Comparison of ENCODE assay signal across 18 cellular contexts in genomic region chr5:65978251-65978650, GRCh38.
"Had no signal": no experiment of that assay in that cellular context is flagged by ENCODE, and none has a peak within 500 bp of the region (broad histone marks: within the 10 kb centered on the region; RNA-seq: fewer than 3 reads in every experiment).

No MANE protein-coding gene starts in this region.

- H3K27me3 ChIP-seq: suprapubic skin, transverse colon, uterus had no signal

- H3K9me3 Mint-ChIP-seq: activated CD4-positive, alpha-beta memory T cell treated with anti-CD3 and anti-CD28 coated beads for 36 hours had no signal

- DNase-seq: activated CD4-positive, alpha-beta memory T cell treated with anti-CD3 and anti-CD28 coated beads for 36 hours; activated CD4-positive, CD25-positive, alpha-beta regulatory T cell treated with anti-CD3 and anti-CD28 coated beads, Interleukin-2, amount 50 U/mL, for 72 hours; activated naive CD4-positive, alpha-beta T cell treated with anti-CD3 and anti-CD28 coated beads, Interleukin-2, amount 10 ng/mL, durations not matched to agents 7 days and 5 days; foreskin fibroblast; hypothalamus; psoas muscle; right cardiac atrium; stimulated activated CD4-positive, alpha-beta T cell treated with anti-CD3 and anti-CD28 coated beads, Interleukin-2, amount 100 ng/mL, for 24 hours; stimulated activated naive CD8-positive, alpha-beta T cell treated with anti-CD3 and anti-CD28 coated beads, Interleukin-15, amount 100 ng/mL, for 72 hours; transverse colon; uterus had no signal

- H3K4me1 ChIP-seq: suprapubic skin, transverse colon, uterus had no signal

- ATAC-seq: psoas muscle; right cardiac atrium; stimulated activated naive CD8-positive, alpha-beta T cell treated with anti-CD3 and anti-CD28 coated beads, Interleukin-15, amount 100 ng/mL, for 72 hours had no signal

- H3K27ac Mint-ChIP-seq: activated CD4-positive, alpha-beta memory T cell treated with anti-CD3 and anti-CD28 coated beads for 36 hours; activated naive CD4-positive, alpha-beta T cell treated with anti-CD3 and anti-CD28 coated beads, Interleukin-2, amount 10 ng/mL, durations not matched to agents 7 days and 5 days; activated T-helper 2 cell treated with anti-CD3 and anti-CD28 coated beads, Interferon-gamma antibody, Interleukin-2, Interleukin-4, amounts not matched to agents 10 μg/mL and 5 μg/mL and 100 μg/mL, durations not matched to agents 14 hours and 24 hours and 36 hours; mesothelial cell of epicardium; stimulated activated naive CD8-positive, alpha-beta T cell treated with anti-CD3 and anti-CD28 coated beads, Interleukin-15, amount 100 ng/mL, for 72 hours; T-helper 1 cell treated with Interleukin-12 subunit alpha and Interleukin-12 subunit beta and Interleukin-4 antibody, amounts not matched to agents 30 μg/mL and 1 μg/mL, for 36 hours had no signal

- H3K36me3 ChIP-seq: suprapubic skin, transverse colon, uterus had no signal

- H3K4me3 ChIP-seq: lung, psoas muscle, suprapubic skin, transverse colon, uterus had no signal

- H3K9me3 ChIP-seq: psoas muscle, suprapubic skin, transverse colon, uterus had no signal

- H3K4me3 Mint-ChIP-seq: activated CD4-positive, alpha-beta memory T cell treated with anti-CD3 and anti-CD28 coated beads for 36 hours; activated naive CD4-positive, alpha-beta T cell treated with anti-CD3 and anti-CD28 coated beads, Interleukin-2, amount 10 ng/mL, durations not matched to agents 7 days and 5 days; mesothelial cell of epicardium; neural crest cell; stimulated activated naive CD8-positive, alpha-beta T cell treated with anti-CD3 and anti-CD28 coated beads, Interleukin-15, amount 100 ng/mL, for 72 hours; T-helper 1 cell treated with Interleukin-12 subunit alpha and Interleukin-12 subunit beta and Interleukin-4 antibody, amounts not matched to agents 30 μg/mL and 1 μg/mL, for 36 hours had no signal

- H3K27me3 Mint-ChIP-seq: activated CD4-positive, alpha-beta memory T cell treated with anti-CD3 and anti-CD28 coated beads for 36 hours; activated naive CD4-positive, alpha-beta T cell treated with anti-CD3 and anti-CD28 coated beads, Interleukin-2, amount 10 ng/mL, durations not matched to agents 7 days and 5 days; stimulated activated naive CD8-positive, alpha-beta T cell treated with anti-CD3 and anti-CD28 coated beads, Interleukin-15, amount 100 ng/mL, for 72 hours had no signal

- H3K27ac ChIP-seq: epithelial cell of prostate, psoas muscle, suprapubic skin, transverse colon, uterus had no signal
